10 cellular contexts compared by ENCODE assay signal in genomic region chr21:33578959-33579542, GRCh38. TPM values are rescaled to one million over a fixed set of nuclear protein-coding genes. Genes with fewer than 3 reads are reported as not detected.
DNase-seq lines count a peak whose midpoint lies in the region; ATAC-seq and TF ChIP-seq lines count a peak whose summit lies in the region.
"Had no signal": no experiment of that assay in that cellular context is flagged by ENCODE, and none has a peak within 500 bp of the region (broad histone marks: within the 10 kb centered on the region; RNA-seq: fewer than 3 reads in every experiment).

No MANE protein-coding gene starts in this region.

- POLR2A ChIA-PET in IMR-90 (lab: Charles Lee; ENCODE audit: unreplicated experiment) = no interaction called here
- POLR2A ChIA-PET in activated naive CD8-positive, alpha-beta T cell treated with anti-CD3 and anti-CD28 coated beads, Interleukin-2, amount 10 ng/mL, durations not matched to agents 7 days and 5 days (lab: Charles Lee) = interaction anchor here (1.3 kb wide), 1 partner anchor 9 kb away, joined by 3 read pairs; no protein-coding TSS in a partner anchor
- POLR2A ChIA-PET in naive thymus-derived CD4-positive, alpha-beta T cell (lab: Charles Lee) = interaction anchor here (0.6 kb wide), 1 partner anchor 28 kb away, joined by 3 read pairs; no protein-coding TSS in a partner anchor

- in situ Hi-C loops in IMR-90 (cut with MboI; ENCODE audit: low sequenced_read_pairs) = no loop called here

- no peaks in the 10 kb centered on the region for H3K9me3 ChIP-seq in IMR-90 (ENCODE audit: control insufficient read depth, insufficient read depth, low read length)
- no peaks in the 10 kb centered on the region for H3K9me3 ChIP-seq in naive thymus-derived CD4-positive, alpha-beta T cell (ENCODE audit: control insufficient read depth in 2 of 3, low read length in 3 of 3)
- H3K9me3 ChIP-seq in testis = no peaks in the 10 kb centered on the region

- no peaks in the 10 kb centered on the region for H3K9me3 Mint-ChIP-seq in activated naive CD8-positive, alpha-beta T cell treated with anti-CD3 and anti-CD28 coated beads, Interleukin-2, amount 10 ng/mL, durations not matched to agents 7 days and 5 days
- H3K9me3 Mint-ChIP-seq in naive thymus-derived CD4-positive, alpha-beta T cell = no peaks in the 10 kb centered on the region
- H3K9me3 Mint-ChIP-seq: memory B cell had no signal

- peaks cover 13% of the 10 kb centered on the region for H3K36me3 Mint-ChIP-seq in activated naive CD8-positive, alpha-beta T cell treated with anti-CD3 and anti-CD28 coated beads, Interleukin-2, amount 10 ng/mL, durations not matched to agents 7 days and 5 days
- peaks cover 0 to 16% (median 1%) of the 10 kb centered on the region in 5 donors for H3K36me3 Mint-ChIP-seq in naive thymus-derived CD4-positive, alpha-beta T cell

- peaks cover 21% of the 10 kb centered on the region for H4K20me1 ChIP-seq in IMR-90 (ENCODE audit: insufficient read depth, low read length)

- 0 out of 2 replicates have a peak overlapping the region, but pooled peaks have one; percentile 23 for H2BK20ac ChIP-seq in IMR-90 (ENCODE audit: low read depth, low read length)

- no peak overlapping the region for H3K4me3 Mint-ChIP-seq in activated naive CD8-positive, alpha-beta T cell treated with anti-CD3 and anti-CD28 coated beads, Interleukin-2, amount 10 ng/mL, durations not matched to agents 7 days and 5 days
- no peak overlapping the region for H3K4me3 Mint-ChIP-seq in naive thymus-derived CD4-positive, alpha-beta T cell
- H3K4me3 Mint-ChIP-seq: memory B cell had no signal

- TF ChIP-seq CTCF in IMR-90 (conservative IDR thresholded peaks at IDR 0.05; ENCODE audit: low read depth, low read length) (no peak), testis (IDR thresholded peaks at IDR 0.05) (no peak)

- 0 out of 2 replicates have a peak overlapping the region, but pooled peaks have one; percentile 31 for H4K91ac ChIP-seq in IMR-90 (ENCODE audit: insufficient read depth, low read depth, low read length)

- H3K9me1 ChIP-seq in IMR-90 (ENCODE audit: insufficient read depth, low read length) = no peaks in the 10 kb centered on the region

- H3K27ac ChIP-seq in IMR-90 (ENCODE audit: insufficient read depth, low read length) (peak overlapping the region; percentile 57; the same call in 1 of the 2 replicates), testis (no peak overlapping the region)
- no peak overlapping the region for H3K27ac ChIP-seq in naive thymus-derived CD4-positive, alpha-beta T cell (ENCODE audit: low read depth, low read length)
- H3K27ac ChIP-seq: VCaP had no signal

- no peak overlapping the region for H2AK5ac ChIP-seq in IMR-90 (ENCODE audit: low read depth, low read length)

- H3K36me3 ChIP-seq in IMR-90 (ENCODE audit: control insufficient read depth, insufficient read depth, low read length) = peaks cover 27% of the 10 kb centered on the region
- peaks cover 0 to 30% (median 3%) of the 10 kb centered on the region in 3 experiments for H3K36me3 ChIP-seq in naive thymus-derived CD4-positive, alpha-beta T cell (ENCODE audit: control insufficient read depth in 2 of 3, insufficient read depth in 3 of 3, low read length in 3 of 3)
- H3K36me3 ChIP-seq in testis (ENCODE audit: low read depth, missing control alignments) = no peaks in the 10 kb centered on the region

- ATAC-seq in IMR-90 (ENCODE audit: low read depth) = peak; percentile 44
- ATAC-seq in activated naive CD8-positive, alpha-beta T cell treated with anti-CD3 and anti-CD28 coated beads, Interleukin-2, amount 10 ng/mL, durations not matched to agents 7 days and 5 days (ENCODE audit: low read depth) = no peak
- no peak for ATAC-seq in naive thymus-derived CD4-positive, alpha-beta T cell
- ATAC-seq in HG02610 (IDR thresholded peaks at IDR 0.05; ENCODE audit: unreplicated experiment) = no peak
- no peak for ATAC-seq in GM19463 (IDR thresholded peaks at IDR 0.05; ENCODE audit: unreplicated experiment)

- H3K4me2 ChIP-seq in IMR-90 (ENCODE audit: low read depth, low read length) = peak overlapping the region; percentile 35; the same call in 1 of the 2 replicates

- H2BK15ac ChIP-seq in IMR-90 (ENCODE audit: low read depth, low read length) = no peak overlapping the region

- H4K8ac ChIP-seq in IMR-90 (ENCODE audit: low read depth in 2 of 2, low read length in 2 of 2) = 0 out of 4 replicates have a peak overlapping the region, but pooled peaks of 1 of the 2 experiments have one; percentile 4

- no peak overlapping the region for H3K4ac ChIP-seq in IMR-90 (ENCODE audit: low read depth, low read length)

- intact Hi-C loops in IMR-90 (cut with micrococcal nuclease) = no loop called here
- intact Hi-C loops in naive thymus-derived CD4-positive, alpha-beta T cell (cut with micrococcal nuclease) = loop anchor here in 1 of 2 donors (2.0 kb wide), 1 partner anchor 16 kb away; no protein-coding TSS in a partner anchor
- intact Hi-C loops in testis (cut with DNase I; ENCODE audit: low total_unique reads) = no loop called here

- peak overlapping the region; percentile 32 for H2BK5ac ChIP-seq in IMR-90 (ENCODE audit: low read depth, low read length, poor library complexity, severe bottlenecking)

- H3K27me3 ChIP-seq in IMR-90 (ENCODE audit: control insufficient read depth, insufficient read depth, low read length) = no peaks in the 10 kb centered on the region
- no peaks in the 10 kb centered on the region for H3K27me3 ChIP-seq in naive thymus-derived CD4-positive, alpha-beta T cell (ENCODE audit: control insufficient read depth in 2 of 2, insufficient read depth in 2 of 2, low read length in 2 of 2)
- H3K27me3 ChIP-seq in testis = no peaks in the 10 kb centered on the region

- peaks cover 0 to 28% of the 10 kb centered on the region in 2 experiments; a peak in 2 of 4 replicates for H3K79me1 ChIP-seq in IMR-90 (ENCODE audit: low read depth in 1 of 2, low read length in 2 of 2)

- peak; percentile 38 for DNase-seq in DMS53 (lab: John Stamatoyannopoulos, UW)
- no peak for DNase-seq in DMS53 treated with DMSO at 0.1 percent for 48 hours (lab: John Stamatoyannopoulos, UW; ENCODE audit: unreplicated experiment)
- DNase-seq in IMR-90 = peak; percentile 58
- DNase-seq in activated naive CD8-positive, alpha-beta T cell treated with anti-CD3 and anti-CD28 coated beads, Interleukin-2, amount 10 ng/mL, durations not matched to agents 7 days and 5 days = no peak
- no peak for DNase-seq in naive thymus-derived CD4-positive, alpha-beta T cell
- DNase-seq in testis = no peak

- no peak overlapping the region for H3K4me3 ChIP-seq in IMR-90 (ENCODE audit: insufficient read depth, low read depth, low read length)
- H3K4me3 ChIP-seq in naive thymus-derived CD4-positive, alpha-beta T cell (ENCODE audit: low read length) = no peak overlapping the region
- H3K4me3 ChIP-seq in testis = no peak overlapping the region

- H3K23ac ChIP-seq in IMR-90 (ENCODE audit: low read depth, low read length) = peak overlapping the region; percentile 76; the same call in 1 of the 2 replicates

- CTCF ChIA-PET in IMR-90 (lab: Yijun Ruan, JAX) = no interaction called here
- CTCF ChIA-PET in naive thymus-derived CD4-positive, alpha-beta T cell (lab: Charles Lee) = no interaction called here

- no peak overlapping the region for H3K9ac ChIP-seq in IMR-90 (ENCODE audit: low read depth, low read length)

- peak overlapping the region; percentile 44 for H3K27ac Mint-ChIP-seq in activated naive CD8-positive, alpha-beta T cell treated with anti-CD3 and anti-CD28 coated beads, Interleukin-2, amount 10 ng/mL, durations not matched to agents 7 days and 5 days
- peak overlapping the region in 5 of 9 donors; percentile 33 to 59 (median 45) for H3K27ac Mint-ChIP-seq in naive thymus-derived CD4-positive, alpha-beta T cell
- H3K27ac Mint-ChIP-seq: memory B cell had no signal

- H3K4me1 Mint-ChIP-seq in activated naive CD8-positive, alpha-beta T cell treated with anti-CD3 and anti-CD28 coated beads, Interleukin-2, amount 10 ng/mL, durations not matched to agents 7 days and 5 days = peaks cover under 1% of the 10 kb centered on the region
- H3K4me1 Mint-ChIP-seq in naive thymus-derived CD4-positive, alpha-beta T cell = peaks cover 0 to 11% (median under 1%) of the 10 kb centered on the region in 7 donors
- H3K4me1 Mint-ChIP-seq: memory B cell had no signal

- TF ChIP-seq POLR2A in IMR-90 (IDR thresholded peaks at IDR 0.05; ENCODE audit: low read depth, low read length) = no peak
- TF ChIP-seq POLR2A in testis (IDR thresholded peaks at IDR 0.05) = no peak

- H2AFZ ChIP-seq in IMR-90 (replicated peaks; ENCODE audit: low read length, poor library complexity) = no peak overlapping the region

- no peak overlapping the region for H2BK120ac ChIP-seq in IMR-90 (ENCODE audit: low read depth, low read length)

- 60% methylated on average over 1 of the region's 7 CpGs; no CpG with 5 or more reads in 1 of the 2 experiments for WGBS in IMR-90 (ENCODE audit: extremely low coverage in 2 of 2, insufficient read length in 1 of 2), 2 experiments
- WGBS in testis, 2 donors = 85 to 90% methylated on average over 7 of the region's 7 CpGs

- dilution Hi-C loops in IMR-90 (cut with HindIII; ENCODE audit: low sequenced_read_pairs, unreplicated experiment) = no loop called here

- H3K56ac ChIP-seq in IMR-90 (ENCODE audit: extremely low read depth, insufficient read depth, low read length) = no peak overlapping the region

- H3K4me1 ChIP-seq in IMR-90 (ENCODE audit: control insufficient read depth, insufficient read depth, low read length) (peaks cover 2% of the 10 kb centered on the region; the same call in 1 of the 2 replicates), testis (no peaks in the 10 kb centered on the region)
- no peaks in the 10 kb centered on the region for H3K4me1 ChIP-seq in naive thymus-derived CD4-positive, alpha-beta T cell (ENCODE audit: control insufficient read depth in 2 of 2, insufficient read depth in 2 of 2, low read length in 2 of 2)

- no TSS peak for BruUV-seq in IMR-90 (replicated peaks; lab: Mats Ljungman, UMichigan)

- H3K14ac ChIP-seq in IMR-90 (replicated peaks; ENCODE audit: low read depth, low read length) = peak overlapping the region; percentile 53; the same call in 1 of the 2 replicates

- no peak for TF ChIP-seq RAD21 in IMR-90 (IDR thresholded peaks at IDR 0.05; ENCODE audit: low read length)

- no peak overlapping the region; the same call in 1 of the 2 replicates for H4K5ac ChIP-seq in IMR-90 (ENCODE audit: low read depth, low read length)

- H3K27me3 Mint-ChIP-seq in activated naive CD8-positive, alpha-beta T cell treated with anti-CD3 and anti-CD28 coated beads, Interleukin-2, amount 10 ng/mL, durations not matched to agents 7 days and 5 days = no peaks in the 10 kb centered on the region
- no peaks in the 10 kb centered on the region for H3K27me3 Mint-ChIP-seq in naive thymus-derived CD4-positive, alpha-beta T cell
- H3K27me3 Mint-ChIP-seq: memory B cell had no signal

- H2AK9ac ChIP-seq in IMR-90 (replicated peaks; ENCODE audit: low read depth, low read length, poor library complexity) = no peak overlapping the region

- H3K18ac ChIP-seq in IMR-90 (ENCODE audit: low read depth, low read length) = peak overlapping the region; percentile 20; the same call in 1 of the 2 replicates

RNA-seq across cellular contexts. Expression of gene DONSON, which starts 9.4 kb away (rescaled TPM):
- 14.3 and 16.7 TPM in 2 replicates for total RNA-seq in IMR-90 (2012; rRNA removed)
- 16.6 and 17.2 TPM in 2 replicates for polyA plus RNA-seq in IMR-90 (2012; rRNA removed)
- 4.2 and 5.7 TPM in 2 replicates for polyA plus RNA-seq in IMR-90 (2012; cell fraction: cytosol; rRNA removed)
- polyA plus RNA-seq in IMR-90 (2012; cell fraction: nucleus; rRNA removed; ENCODE audit: low replicate concordance) = 7.1 and 32.4 TPM in 2 replicates
- 10 to 100 TPM; 29.0 to 33.6 TPM for total RNA-seq in activated naive CD8-positive, alpha-beta T cell treated with anti-CD3 and anti-CD28 coated beads, Interleukin-2, amount 10 ng/mL, durations not matched to agents 7 days and 5 days
- total RNA-seq in naive thymus-derived CD4-positive, alpha-beta T cell = 10 to 100 TPM in 3 of 5 experiments, 1 to 10 TPM in 2; 8.9 to 30.8 (median 10.7) TPM
- polyA plus RNA-seq in naive thymus-derived CD4-positive, alpha-beta T cell = 1 to 10 TPM; 4.2 to 4.4 TPM
- total RNA-seq in testis = 10 to 100 TPM; 34.4 to 66.1 TPM
- 46.9 TPM for polyA plus RNA-seq in testis (ENCODE audit: insufficient read depth, low read depth, low replicate concordance)

RNA-seq across cellular contexts. Expression of gene SON, which starts 36.2 kb away (rescaled TPM):
- total RNA-seq in IMR-90 (2012; rRNA removed) (144 and 146 TPM in 2 replicates), testis (100 to 1,000 TPM; 310 to 377 TPM)
- polyA plus RNA-seq in IMR-90 (2012; rRNA removed) (62.9 and 81.6 TPM in 2 replicates), testis (ENCODE audit: insufficient read depth, low read depth, low replicate concordance) (186 TPM)
- polyA plus RNA-seq in IMR-90 (2012; cell fraction: cytosol; rRNA removed) = 21.0 and 28.6 TPM in 2 replicates
- 66.2 and 244 TPM in 2 replicates for polyA plus RNA-seq in IMR-90 (2012; cell fraction: nucleus; rRNA removed; ENCODE audit: low replicate concordance)
- total RNA-seq in activated naive CD8-positive, alpha-beta T cell treated with anti-CD3 and anti-CD28 coated beads, Interleukin-2, amount 10 ng/mL, durations not matched to agents 7 days and 5 days = 100 to 1,000 TPM; 357 to 376 TPM
- 100 to 1,000 TPM; 337 to 497 (median 431) TPM for total RNA-seq in naive thymus-derived CD4-positive, alpha-beta T cell
- 100 to 1,000 TPM; 481 to 546 TPM for polyA plus RNA-seq in naive thymus-derived CD4-positive, alpha-beta T cell

RNA-seq across cellular contexts. Expression of gene GART, which starts 37.1 kb away (rescaled TPM):
- 73.8 and 115 TPM in 2 replicates for total RNA-seq in IMR-90 (2012; rRNA removed)
- polyA plus RNA-seq in IMR-90 (2012; rRNA removed) = 21.0 and 29.9 TPM in 2 replicates
- 4.9 and 22.6 TPM in 2 replicates for polyA plus RNA-seq in IMR-90 (2012; cell fraction: cytosol; rRNA removed)
- 6.4 and 48.2 TPM in 2 replicates for polyA plus RNA-seq in IMR-90 (2012; cell fraction: nucleus; rRNA removed; ENCODE audit: low replicate concordance)
- 100 to 1,000 TPM; 102 to 117 TPM for total RNA-seq in activated naive CD8-positive, alpha-beta T cell treated with anti-CD3 and anti-CD28 coated beads, Interleukin-2, amount 10 ng/mL, durations not matched to agents 7 days and 5 days
- 10 to 100 TPM; 38.3 to 98.8 (median 71.9) TPM for total RNA-seq in naive thymus-derived CD4-positive, alpha-beta T cell
- polyA plus RNA-seq in naive thymus-derived CD4-positive, alpha-beta T cell = 10 to 100 TPM; 37.3 to 56.4 TPM
- total RNA-seq in testis = 100 to 1,000 TPM; 143 TPM
- polyA plus RNA-seq in testis (ENCODE audit: insufficient read depth, low read depth, low replicate concordance) = 85.8 TPM

Comparison
In these comparisons a context has a peak if more than half of its experiments do, and no peak if none do; other contexts are left out.
1. DNase-seq: peak in DMS53 (single experiment) and IMR-90 (single experiment); none in DMS53 treated with DMSO at 0.1 percent for 48 hours (single experiment), activated naive CD8-positive, alpha-beta T cell treated with anti-CD3 and anti-CD28 coated beads, Interleukin-2, amount 10 ng/mL, durations not matched to agents 7 days and 5 days (single experiment), naive thymus-derived CD4-positive, alpha-beta T cell (0 of 9) and testis (single experiment).